9 cellular contexts compared by ENCODE assay signal in genomic region chr12:66782-67504, GRCh38. TPM values are rescaled to one million over a fixed set of nuclear protein-coding genes. Genes with fewer than 3 reads are reported as not detected.
DNase-seq lines count a peak whose midpoint lies in the region; ATAC-seq and TF ChIP-seq lines count a peak whose summit lies in the region.
"Not testable (repeated sequence)": the region's sequence is repeated elsewhere in the genome, so short reads cannot be mapped to it uniquely, and the experiment has no call there.
"Had no signal": no experiment of that assay in that cellular context is flagged by ENCODE, and none has a peak within 500 bp of the region (broad histone marks: within the 10 kb centered on the region; RNA-seq: fewer than 3 reads in every experiment).

No MANE protein-coding gene starts in this region.

- not testable (repeated sequence) for H3K9me3 ChIP-seq in SK-N-SH; adipocyte (ENCODE audit: control insufficient read depth, low read length); neuron (ENCODE audit: low read length); upper lobe of left lung

- H3K4me2 ChIP-seq in SK-N-SH = not testable (repeated sequence)

- TF ChIP-seq RAD21 in SK-N-SH (IDR thresholded peaks at IDR 0.05; ENCODE audit: low read length) = not testable (repeated sequence)

- H3K36me3 ChIP-seq in SK-N-SH (replicated peaks in 1 of 2; ENCODE audit: control insufficient read depth in 1 of 2, insufficient read depth in 2 of 2, low read length in 1 of 2); adipocyte (ENCODE audit: control insufficient read depth, insufficient read depth, low read length, severe bottlenecking); neuron (ENCODE audit: insufficient read depth, low read length); upper lobe of left lung: not testable (repeated sequence)

- TF ChIP-seq CTCF in SK-N-SH (IDR thresholded peaks at IDR 0.05); upper lobe of left lung (IDR thresholded peaks at IDR 0.05): not testable (repeated sequence)

- not testable (repeated sequence) for H3K27me3 ChIP-seq in SK-N-SH (ENCODE audit: insufficient read depth); neuron (ENCODE audit: insufficient read depth, low read length); upper lobe of left lung
- peaks cover 19% of the 10 kb centered on the region for H3K27me3 ChIP-seq in adipocyte (replicated peaks; ENCODE audit: control insufficient read depth, insufficient read depth, low read length)

- 10% methylated on average over 27 of the region's 66 CpGs for WGBS in SK-N-SH (ENCODE audit: low lambda C conversion rate)
- 6 to 22% methylated on average over 7 to 40 of the region's 66 CpGs for WGBS in upper lobe of left lung, 2 donors

- POLR2A ChIA-PET in SK-N-SH (lab: Yijun Ruan, JAX) = not testable (repeated sequence)

- not testable (repeated sequence) for H4K20me1 ChIP-seq in SK-N-SH (ENCODE audit: insufficient read depth)

- peak overlapping the region in 1 of 2 experiments; percentile 34; a peak in 2 of 4 replicates for H3K4me3 ChIP-seq in SK-N-SH (ENCODE audit: low read depth in 2 of 2, low read length in 1 of 2)
- not testable (repeated sequence) for H3K4me3 ChIP-seq in adipocyte (ENCODE audit: low read length); upper lobe of left lung
- peak overlapping the region; percentile 38 for H3K4me3 ChIP-seq in neuron (ENCODE audit: low read length)

- not testable (repeated sequence) for H3K9me2 ChIP-seq in SK-N-SH

- CTCF ChIA-PET in SK-N-SH (lab: Yijun Ruan, JAX) = not testable (repeated sequence)

- peak overlapping the region in 1 of 2 experiments; percentile 58; a peak in 2 of 4 replicates for H3K27ac ChIP-seq in SK-N-SH (ENCODE audit: low read depth in 2 of 2, low read length in 1 of 2)
- not testable (repeated sequence) for H3K27ac ChIP-seq in upper lobe of left lung

- ATAC-seq in GM18511 (IDR thresholded peaks at IDR 0.05; ENCODE audit: unreplicated experiment) (peak; percentile 61), HG02970 (IDR thresholded peaks at IDR 0.05; ENCODE audit: low FRiP score, unreplicated experiment) (peak; percentile 63), esophagus mucosa (peak; percentile 95), upper lobe of left lung (ENCODE audit: low FRiP score in 2 of 2) (peak; percentile 93 to 98)

- TF ChIP-seq POLR2A in upper lobe of left lung (IDR thresholded peaks at IDR 0.05) = not testable (repeated sequence)

- not testable (repeated sequence) for H3F3A ChIP-seq in SK-N-SH (replicated peaks; ENCODE audit: insufficient read depth)

- H2AFZ ChIP-seq in SK-N-SH (ENCODE audit: low read depth); neuron (ENCODE audit: low read depth, low read length): not testable (repeated sequence)

- peak; percentile 79 for DNase-seq in SK-N-SH
- peak; percentile 31 for DNase-seq in adipocyte (ENCODE audit: low read depth)
- DNase-seq in iris pigment epithelial cell (ENCODE audit: low read depth) = peak; percentile 55
- peak in 1 of 2 donors; percentile 81 for DNase-seq in upper lobe of left lung

- not testable (repeated sequence) for H3K9ac ChIP-seq in SK-N-SH; adipocyte (ENCODE audit: low read length)

- H3K79me2 ChIP-seq in SK-N-SH (ENCODE audit: insufficient read depth) = not testable (repeated sequence)

- not testable (repeated sequence) for H3K4me1 ChIP-seq in SK-N-SH (ENCODE audit: control insufficient read depth in 1 of 2, insufficient read depth in 2 of 2, low read depth in 1 of 2, low read length in 1 of 2); adipocyte (ENCODE audit: control insufficient read depth, insufficient read depth, low read length); neuron (ENCODE audit: insufficient read depth, low read length); upper lobe of left lung

- TF ChIP-seq EP300 in SK-N-SH (IDR thresholded peaks at IDR 0.05; ENCODE audit: borderline replicate concordance in 1 of 2, low read depth in 1 of 2, low read length in 1 of 2); upper lobe of left lung (IDR thresholded peaks at IDR 0.05): not testable (repeated sequence)

TF ChIP-seq in SK-N-SH, 30 proteins besides CTCF, POLR2A, EP300 and RAD21:
- peak; percentile 74 for TF ChIP-seq REST (IDR thresholded peaks at IDR 0.05; ENCODE audit: low read depth, low read length)

RNA-seq across cellular contexts. Expression of gene IQSEC3, which starts 0.4 kb away (rescaled TPM):
- 0.02 and 0.08 TPM in 2 replicates for polyA plus RNA-seq in SK-N-SH (2012; rRNA removed)
- 0.04 and 0.07 TPM in 2 replicates for polyA plus RNA-seq in SK-N-SH (2012; cell fraction: cytosol; rRNA removed)
- polyA plus RNA-seq in SK-N-SH (2012; cell fraction: nucleus; rRNA removed) = 0.19 and 0.47 TPM in 2 replicates
- total RNA-seq in esophagus mucosa (0.28 TPM), upper lobe of left lung (10 to 100 TPM in 2 of 6 donors, 1 to 10 TPM in 4; 2.1 to 19.0 (median 8.2) TPM)
- total RNA-seq: OCI-LY7 had no signal
